Comparison of ENCODE assay signal across 8 cellular contexts in the genomic region with DNA sequence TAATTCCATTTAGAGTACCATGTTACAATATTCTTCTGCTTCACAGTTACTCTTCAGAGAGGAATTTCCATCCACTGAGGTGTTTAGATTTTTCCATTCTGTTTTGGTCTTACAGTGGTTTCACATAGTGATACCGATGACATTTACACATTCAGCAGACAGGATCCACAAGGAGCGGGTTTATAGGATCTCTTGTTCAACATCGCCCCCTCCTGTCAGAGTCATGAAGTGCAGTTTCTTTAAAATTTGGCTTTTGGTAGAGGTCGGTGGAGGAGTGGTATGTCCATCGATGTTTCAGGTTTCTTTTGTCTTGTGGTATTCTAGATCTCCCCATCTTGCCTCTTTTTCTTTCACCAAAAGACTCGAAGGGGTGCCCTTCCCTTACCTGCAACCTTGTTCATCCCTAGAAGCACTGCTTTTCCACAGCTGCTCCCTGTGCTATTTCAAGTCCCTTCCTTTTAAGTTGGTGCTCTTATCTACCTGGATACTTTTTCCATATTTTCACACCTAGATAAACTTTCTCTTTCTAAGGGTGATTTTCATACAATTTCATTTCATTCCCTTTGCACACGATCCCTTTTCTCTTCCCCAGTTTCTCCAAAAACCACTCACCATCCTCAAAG.
DNase-seq lines count a peak whose midpoint lies in the region; ATAC-seq, FAIRE-seq and TF ChIP-seq lines count a peak whose summit lies in the region.

No MANE protein-coding gene starts in this region.

- H3K79me2 ChIP-seq in neural progenitor cell (ENCODE audit: low read depth) = no peaks in the 10 kb centered on the region

- no peaks in the 10 kb centered on the region for H3K27me3 ChIP-seq in CD4-positive, CD25-positive, alpha-beta regulatory T cell (ENCODE audit: control insufficient read depth, insufficient read depth, low read length)
- no peaks in the 10 kb centered on the region for H3K27me3 ChIP-seq in neural progenitor cell

- peak; percentile 79 for TF ChIP-seq CTCF in foreskin fibroblast (IDR thresholded peaks at IDR 0.05; ENCODE audit: low read depth, low read length)
- peak; percentile 94 for TF ChIP-seq CTCF in neural progenitor cell (IDR thresholded peaks at IDR 0.05)

- H3K9ac ChIP-seq in neural progenitor cell = no peak overlapping the region

- H3K4me1 Mint-ChIP-seq in CD4-positive, CD25-positive, alpha-beta regulatory T cell = no peaks in the 10 kb centered on the region
- H3K4me1 Mint-ChIP-seq in activated CD8-positive, alpha-beta T cell treated with anti-CD3 and anti-CD28 coated beads, Interleukin-2, amount 10 ng/mL, durations not matched to agents 7 days and 5 days (ENCODE audit: low read depth) = no peaks in the 10 kb centered on the region
- H3K4me1 Mint-ChIP-seq in neural progenitor cell = no peaks in the 10 kb centered on the region

- peaks cover 46% of the 10 kb centered on the region for H3K36me3 ChIP-seq in CD4-positive, CD25-positive, alpha-beta regulatory T cell (ENCODE audit: control insufficient read depth, insufficient read depth, low read length)
- H3K36me3 ChIP-seq in neural progenitor cell = no peaks in the 10 kb centered on the region

- no peak overlapping the region for H3K4me3 Mint-ChIP-seq in CD4-positive, CD25-positive, alpha-beta regulatory T cell
- no peak overlapping the region for H3K4me3 Mint-ChIP-seq in activated CD8-positive, alpha-beta T cell treated with anti-CD3 and anti-CD28 coated beads, Interleukin-2, amount 10 ng/mL, durations not matched to agents 7 days and 5 days
- H3K4me3 Mint-ChIP-seq in neural progenitor cell = no peak overlapping the region

- no peak overlapping the region for H3K4me2 ChIP-seq in neural progenitor cell

- no peaks in the 10 kb centered on the region for H3K4me1 ChIP-seq in CD4-positive, CD25-positive, alpha-beta regulatory T cell (ENCODE audit: control insufficient read depth, insufficient read depth, low read length, poor library complexity, severe bottlenecking)
- H3K4me1 ChIP-seq in neural progenitor cell = peaks cover 4% of the 10 kb centered on the region

- H4K20me1 ChIP-seq in neural progenitor cell (ENCODE audit: low read depth) = no peaks in the 10 kb centered on the region

- H3K9me3 Mint-ChIP-seq in CD4-positive, CD25-positive, alpha-beta regulatory T cell = peaks cover 0 to 7% (median 0%) of the 10 kb centered on the region in 7 donors
- H3K9me3 Mint-ChIP-seq in activated CD8-positive, alpha-beta T cell treated with anti-CD3 and anti-CD28 coated beads, Interleukin-2, amount 10 ng/mL, durations not matched to agents 7 days and 5 days (ENCODE audit: insufficient read depth) = no peaks in the 10 kb centered on the region
- H3K9me3 Mint-ChIP-seq in neural progenitor cell = peaks cover 3% of the 10 kb centered on the region

- H3K4me3 ChIP-seq in CD4-positive, CD25-positive, alpha-beta regulatory T cell (ENCODE audit: low read depth, low read length) = no peak overlapping the region
- no peak overlapping the region for H3K4me3 ChIP-seq in foreskin fibroblast (ENCODE audit: low read depth in 1 of 2, low read length in 2 of 2)
- H3K4me3 ChIP-seq in neural progenitor cell = no peak overlapping the region

- H2AFZ ChIP-seq in neural progenitor cell (replicated peaks) = peak overlapping the region; percentile 60

- H3K27me3 Mint-ChIP-seq in CD4-positive, CD25-positive, alpha-beta regulatory T cell = no peaks in the 10 kb centered on the region
- no peaks in the 10 kb centered on the region for H3K27me3 Mint-ChIP-seq in activated CD8-positive, alpha-beta T cell treated with anti-CD3 and anti-CD28 coated beads, Interleukin-2, amount 10 ng/mL, durations not matched to agents 7 days and 5 days (ENCODE audit: low read depth)
- peaks cover 2% of the 10 kb centered on the region for H3K27me3 Mint-ChIP-seq in neural progenitor cell (ENCODE audit: insufficient read depth, low read depth)

- ATAC-seq in CD4-positive, CD25-positive, alpha-beta regulatory T cell (ENCODE audit: low read depth in 2 of 2) = no peak
- ATAC-seq in activated CD8-positive, alpha-beta T cell treated with anti-CD3 and anti-CD28 coated beads, Interleukin-2, amount 10 ng/mL, durations not matched to agents 7 days and 5 days = no peak
- ATAC-seq in HG03469 (IDR thresholded peaks at IDR 0.05; ENCODE audit: unreplicated experiment) (no peak), GM18498 (IDR thresholded peaks at IDR 0.05; ENCODE audit: unreplicated experiment) (no peak)

- peaks cover 72% of the 10 kb centered on the region for H3K36me3 Mint-ChIP-seq in CD4-positive, CD25-positive, alpha-beta regulatory T cell
- peaks cover 35% of the 10 kb centered on the region for H3K36me3 Mint-ChIP-seq in activated CD8-positive, alpha-beta T cell treated with anti-CD3 and anti-CD28 coated beads, Interleukin-2, amount 10 ng/mL, durations not matched to agents 7 days and 5 days (ENCODE audit: low read depth)
- H3K36me3 Mint-ChIP-seq in neural progenitor cell = no peaks in the 10 kb centered on the region

- no peaks in the 10 kb centered on the region for H3K9me3 ChIP-seq in CD4-positive, CD25-positive, alpha-beta regulatory T cell (ENCODE audit: control insufficient read depth in 2 of 2, low read length in 2 of 2)
- no peaks in the 10 kb centered on the region for H3K9me3 ChIP-seq in neural progenitor cell (ENCODE audit: low read depth)

- POLR2A ChIA-PET in activated CD8-positive, alpha-beta T cell treated with anti-CD3 and anti-CD28 coated beads, Interleukin-2, amount 10 ng/mL, durations not matched to agents 7 days and 5 days (lab: Charles Lee) = no interaction called here

- no peaks in the 10 kb centered on the region for H3F3A ChIP-seq in neural progenitor cell (ENCODE audit: low read depth)

- CTCF ChIA-PET in activated CD8-positive, alpha-beta T cell treated with anti-CD3 and anti-CD28 coated beads, Interleukin-2, amount 10 ng/mL, durations not matched to agents 7 days and 5 days (lab: Charles Lee) = interaction anchor here (0.6 to 3.0 kb wide), 21 partner anchors 9 to 1104 kb away, joined by 3 to 17 read pairs (median 3); no protein-coding TSS in a partner anchor

- no peak overlapping the region for H3K27ac Mint-ChIP-seq in CD4-positive, CD25-positive, alpha-beta regulatory T cell
- no peak overlapping the region for H3K27ac Mint-ChIP-seq in activated CD8-positive, alpha-beta T cell treated with anti-CD3 and anti-CD28 coated beads, Interleukin-2, amount 10 ng/mL, durations not matched to agents 7 days and 5 days
- no peak overlapping the region for H3K27ac Mint-ChIP-seq in neural progenitor cell

- peak; percentile 98 for FAIRE-seq in H54 (lab: Jason Lieb, UNC)

- TF ChIP-seq POLR2A in H54 (IDR thresholded peaks at IDR 0.05; ENCODE audit: low read depth, low read length) = no peak

- H3K27ac ChIP-seq in CD4-positive, CD25-positive, alpha-beta regulatory T cell (ENCODE audit: insufficient read depth, low read length, poor library complexity, severe bottlenecking) = no peak overlapping the region
- no peak overlapping the region for H3K27ac ChIP-seq in neural progenitor cell

- DNase-seq in CD4-positive, CD25-positive, alpha-beta regulatory T cell = peak in 2 of 3 donors; percentile 11 to 69
- DNase-seq in H54 (ENCODE audit: insufficient read length, low spot score) (peak; percentile 35), NCI-H446 treated with DMSO at 0.1 percent for 48 hours (lab: John Stamatoyannopoulos, UW) (peak; percentile 33), foreskin fibroblast (peak in 1 of 2 donors; percentile 74), neural progenitor cell (ENCODE audit: low spot score) (peak; percentile 73)
- DNase-seq in activated CD8-positive, alpha-beta T cell treated with anti-CD3 and anti-CD28 coated beads, Interleukin-2, amount 10 ng/mL, durations not matched to agents 7 days and 5 days = peak; percentile 66
